In the genomic region with DNA sequence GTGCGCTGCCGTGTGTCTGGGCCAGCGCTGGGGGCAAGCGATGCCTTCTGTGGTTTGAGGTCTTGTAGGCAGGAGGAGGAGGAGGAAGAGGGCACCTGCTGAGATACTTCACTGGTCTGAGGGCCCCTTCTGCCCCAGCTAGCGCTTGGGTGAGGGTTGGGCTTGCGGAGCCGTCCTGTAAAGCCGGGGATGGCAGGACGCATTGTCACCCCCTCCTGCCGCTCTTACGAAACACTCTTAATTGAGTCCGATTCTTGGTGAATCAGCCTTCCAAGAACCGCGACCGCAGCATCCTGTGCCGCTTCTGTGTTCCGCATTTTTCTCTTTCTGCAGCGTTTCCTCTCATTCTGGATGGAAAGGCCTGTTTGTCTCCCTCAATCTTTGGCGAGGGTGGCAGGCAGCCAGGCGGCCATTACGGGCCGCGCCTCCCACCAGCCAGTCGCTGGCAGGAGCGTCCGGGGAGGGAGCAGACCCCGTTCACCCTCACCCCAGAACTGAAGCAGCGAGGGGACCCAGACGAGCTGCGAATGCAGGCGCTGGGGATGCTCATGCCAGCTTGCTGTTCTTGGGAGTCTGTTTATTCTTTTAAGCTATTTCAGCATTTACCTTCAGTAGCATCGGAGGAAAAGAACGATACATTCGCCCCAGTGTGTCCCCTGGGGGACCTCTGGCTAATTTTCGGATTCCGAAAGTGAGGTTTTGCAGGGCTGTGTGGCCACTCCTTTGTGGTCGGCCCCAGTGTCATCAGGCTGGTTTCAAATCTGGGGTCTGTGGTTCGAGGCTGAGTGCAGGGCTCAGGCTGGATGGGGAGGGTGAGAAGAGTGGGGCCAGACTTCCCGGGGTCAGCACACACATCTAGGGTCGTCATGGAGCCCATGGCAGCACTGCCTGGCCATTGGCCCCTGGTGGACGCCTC, we compare ENCODE assay signal across 2 cellular contexts.
TF ChIP-seq lines count a peak whose summit lies in the region.

No MANE protein-coding gene starts in this region.

TF ChIP-seq in IMR-90, 13 proteins besides CTCF, POLR2A, EP300 and RAD21 (continued from another document):
- TF ChIP-seq SMC3 (IDR thresholded peaks at IDR 0.05; ENCODE audit: low read depth, low read length) = peak; percentile 6; the same call in 1 of the 2 replicates
- TF ChIP-seq, protein P1, sequence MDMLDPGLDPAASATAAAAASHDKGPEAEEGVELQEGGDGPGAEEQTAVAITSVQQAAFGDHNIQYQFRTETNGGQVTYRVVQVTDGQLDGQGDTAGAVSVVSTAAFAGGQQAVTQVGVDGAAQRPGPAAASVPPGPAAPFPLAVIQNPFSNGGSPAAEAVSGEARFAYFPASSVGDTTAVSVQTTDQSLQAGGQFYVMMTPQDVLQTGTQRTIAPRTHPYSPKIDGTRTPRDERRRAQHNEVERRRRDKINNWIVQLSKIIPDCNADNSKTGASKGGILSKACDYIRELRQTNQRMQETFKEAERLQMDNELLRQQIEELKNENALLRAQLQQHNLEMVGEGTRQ (IDR thresholded peaks at IDR 0.05; ENCODE audit: low read depth, low read length) = no peak
- TF ChIP-seq RCOR1 (IDR thresholded peaks at IDR 0.05; ENCODE audit: insufficient replicate concordance, low read length) = peak; percentile 20
- TF ChIP-seq, protein P2, sequence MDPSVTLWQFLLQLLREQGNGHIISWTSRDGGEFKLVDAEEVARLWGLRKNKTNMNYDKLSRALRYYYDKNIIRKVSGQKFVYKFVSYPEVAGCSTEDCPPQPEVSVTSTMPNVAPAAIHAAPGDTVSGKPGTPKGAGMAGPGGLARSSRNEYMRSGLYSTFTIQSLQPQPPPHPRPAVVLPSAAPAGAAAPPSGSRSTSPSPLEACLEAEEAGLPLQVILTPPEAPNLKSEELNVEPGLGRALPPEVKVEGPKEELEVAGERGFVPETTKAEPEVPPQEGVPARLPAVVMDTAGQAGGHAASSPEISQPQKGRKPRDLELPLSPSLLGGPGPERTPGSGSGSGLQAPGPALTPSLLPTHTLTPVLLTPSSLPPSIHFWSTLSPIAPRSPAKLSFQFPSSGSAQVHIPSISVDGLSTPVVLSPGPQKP (IDR thresholded peaks at IDR 0.05; ENCODE audit: borderline replicate concordance, low read depth, low read length) = no peak
- TF ChIP-seq MAZ (IDR thresholded peaks at IDR 0.05; ENCODE audit: borderline replicate concordance, low read depth, low read length) = peak; percentile 70
- TF ChIP-seq NFE2L2 (IDR thresholded peaks at IDR 0.05; ENCODE audit: low read depth, low read length) = peak; percentile 33; the same call in 1 of the 2 replicates
- TF ChIP-seq BHLHE40 (IDR thresholded peaks at IDR 0.05; ENCODE audit: low read depth, low read length) = peak; percentile 61; the same call in 1 of the 2 replicates
- 0 out of 2 replicates have a peak, but pooled peaks have one; percentile 44 for TF ChIP-seq MXI1 (IDR thresholded peaks at IDR 0.05; ENCODE audit: borderline replicate concordance, low read depth, low read length)
- no peak for TF ChIP-seq RFX5 (IDR thresholded peaks at IDR 0.05; ENCODE audit: low read depth, low read length)
- TF ChIP-seq CEBPB (IDR thresholded peaks at IDR 0.05; ENCODE audit: low read depth, low read length) = peak; percentile 97
- TF ChIP-seq MAFK (IDR thresholded peaks at IDR 0.05; ENCODE audit: low read depth, low read length) = peak; percentile 40; the same call in 1 of the 2 replicates
- TF ChIP-seq FOS (IDR thresholded peaks at IDR 0.05; ENCODE audit: low read depth, low read length) = peak; percentile 75

TF ChIP-seq in HEK293T, 16 proteins besides CTCF, POLR2A, EP300 and RAD21:
- TF ChIP-seq, protein P3, sequence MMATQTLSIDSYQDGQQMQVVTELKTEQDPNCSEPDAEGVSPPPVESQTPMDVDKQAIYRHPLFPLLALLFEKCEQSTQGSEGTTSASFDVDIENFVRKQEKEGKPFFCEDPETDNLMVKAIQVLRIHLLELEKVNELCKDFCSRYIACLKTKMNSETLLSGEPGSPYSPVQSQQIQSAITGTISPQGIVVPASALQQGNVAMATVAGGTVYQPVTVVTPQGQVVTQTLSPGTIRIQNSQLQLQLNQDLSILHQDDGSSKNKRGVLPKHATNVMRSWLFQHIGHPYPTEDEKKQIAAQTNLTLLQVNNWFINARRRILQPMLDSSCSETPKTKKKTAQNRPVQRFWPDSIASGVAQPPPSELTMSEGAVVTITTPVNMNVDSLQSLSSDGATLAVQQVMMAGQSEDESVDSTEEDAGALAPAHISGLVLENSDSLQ (IDR thresholded peaks at IDR 0.05) = no peak
- no peak for TF ChIP-seq FOXA1 (IDR thresholded peaks at IDR 0.05)
- no peak for TF ChIP-seq ELF4 (IDR thresholded peaks at IDR 0.05)
